Comparison of ENCODE assay signal across 3 cellular contexts in genomic region chr2:28598484-28598883, GRCh38.
TF ChIP-seq lines count a peak whose summit lies in the region.

No MANE protein-coding gene starts in this region.

TF ChIP-seq in A549, 52 proteins besides CTCF, POLR2A, EP300 and RAD21:
- no peak for TF ChIP-seq HOXA7 (CRISPR knock-in tag; IDR thresholded peaks at IDR 0.05)
- TF ChIP-seq BCL3 (IDR thresholded peaks at IDR 0.05): no peak
- TF ChIP-seq USF2 (IDR thresholded peaks at IDR 0.05): no peak
- no peak for TF ChIP-seq CHD2 (IDR thresholded peaks at IDR 0.05; ENCODE audit: low read length, partially characterized antibody)
- TF ChIP-seq GATA3 (IDR thresholded peaks at IDR 0.05; ENCODE audit: borderline replicate concordance): no peak
- no peak for TF ChIP-seq SREBF2 (IDR thresholded peaks at IDR 0.05)
- no peak for TF ChIP-seq MYC (IDR thresholded peaks at IDR 0.05; ENCODE audit: borderline replicate concordance, low read length)
- no peak for TF ChIP-seq ELK1 (IDR thresholded peaks at IDR 0.05; ENCODE audit: low read depth, low read length)
- no peak for TF ChIP-seq KDM1A (IDR thresholded peaks at IDR 0.05; ENCODE audit: low read depth)
TF ChIP-seq in A549: peak in this region for 0.

TF ChIP-seq in GM23338, 12 proteins besides CTCF, POLR2A, EP300 and RAD21:
- TF ChIP-seq POLR2AphosphoS5 (IDR thresholded peaks at IDR 0.05; ENCODE audit: low read depth) (no peak), EZH2 (IDR thresholded peaks at IDR 0.05; ENCODE audit: low read depth, unreplicated experiment) (no peak), NANOG (IDR thresholded peaks at IDR 0.05; ENCODE audit: borderline replicate concordance) (no peak), STAT1 (IDR thresholded peaks at IDR 0.05; ENCODE audit: unreplicated experiment) (no peak), ZNF331 (CRISPR knock-in tag; IDR thresholded peaks at IDR 0.05; ENCODE audit: low read depth) (no peak), REST (IDR thresholded peaks at IDR 0.05; ENCODE audit: unreplicated experiment) (no peak), CREB1 (CRISPR knock-in tag; IDR thresholded peaks at IDR 0.05; ENCODE audit: low read depth) (no peak), ETS1 (IDR thresholded peaks at IDR 0.05) (no peak)

TF ChIP-seq in H1, 55 proteins besides CTCF, POLR2A, EP300 and RAD21:
- no peak for TF ChIP-seq ATF2 (IDR thresholded peaks at IDR 0.05; ENCODE audit: low read length)
- no peak for TF ChIP-seq KDM5A (IDR thresholded peaks at IDR 0.05; ENCODE audit: low read length)
- TF ChIP-seq CBX8 (IDR thresholded peaks at IDR 0.05; ENCODE audit: borderline replicate concordance, low read depth, low read length): no peak
- TF ChIP-seq EGR1 (IDR thresholded peaks at IDR 0.05; ENCODE audit: borderline replicate concordance, low read depth, low read length): no peak
- no peak for TF ChIP-seq CREB1 (IDR thresholded peaks at IDR 0.05)
- TF ChIP-seq CHD2 (IDR thresholded peaks at IDR 0.05; ENCODE audit: low read length): no peak
- no peak for TF ChIP-seq MAX (IDR thresholded peaks at IDR 0.05)
- TF ChIP-seq ZNF274 (IDR thresholded peaks at IDR 0.05; ENCODE audit: borderline replicate concordance, extremely low read depth, low read length): no peak
- TF ChIP-seq RNF2 (IDR thresholded peaks at IDR 0.05; ENCODE audit: borderline replicate concordance, low read depth, low read length, missing control alignments, poor library complexity, severe bottlenecking): no peak
- TF ChIP-seq SP2 (IDR thresholded peaks at IDR 0.05; ENCODE audit: low read length): no peak
- no peak for TF ChIP-seq SIN3A (conservative IDR thresholded peaks at IDR 0.05 in 1 of 2, IDR thresholded peaks at IDR 0.05 in 1 of 2; ENCODE audit: low read depth in 1 of 2, low read length in 2 of 2)
- no peak for TF ChIP-seq MAFK (IDR thresholded peaks at IDR 0.05; ENCODE audit: low read depth, low read length)
- TF ChIP-seq EZH2 (IDR thresholded peaks at IDR 0.05; ENCODE audit: low read depth, low read length, severe bottlenecking): no peak
